Comparison of ENCODE assay signal across 21 cellular contexts in the genomic region with DNA sequence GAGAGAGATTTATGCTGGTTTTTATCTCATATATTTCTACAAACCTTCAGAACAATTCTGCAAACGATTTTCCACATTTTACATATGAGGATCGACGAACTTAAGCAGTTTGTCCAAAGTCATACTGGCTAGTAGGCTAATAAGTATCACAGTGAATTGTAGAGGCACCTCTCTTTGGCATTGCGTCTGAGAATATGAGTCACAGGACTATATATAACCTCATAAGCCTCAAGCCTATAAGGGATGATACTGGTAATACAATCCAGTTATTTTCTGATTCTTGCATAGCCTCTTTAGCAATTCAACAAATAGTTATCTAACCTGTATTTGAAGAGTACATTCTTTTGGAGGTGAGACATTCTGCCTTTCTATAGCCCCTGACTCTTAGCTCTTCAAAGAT.
"Had no signal": no experiment of that assay in that cellular context is flagged by ENCODE, and none has a peak within 500 bp of the region (broad histone marks: within the 10 kb centered on the region; RNA-seq: fewer than 3 reads in every experiment).

No MANE protein-coding gene starts in this region.

- H3K4me1 ChIP-seq: foreskin keratinocyte, thyroid gland, upper lobe of right lung had no signal

- H3K4me3 ChIP-seq: skin epidermis, thyroid gland, upper lobe of right lung had no signal

- H3K4me3 Mint-ChIP-seq: activated B cell treated with CpG ODN at 0.5 μM for 24 hours; activated naive CD8-positive, alpha-beta T cell treated with anti-CD3 and anti-CD28 coated beads for 36 hours; activated T-cell treated with anti-CD3 and anti-CD28 coated beads, Interleukin-2, amount 50 U/mL, for 4 hours; memory B cell; nephron progenitor cell; stimulated activated naive CD8-positive, alpha-beta T cell treated with anti-CD3 and anti-CD28 coated beads, Interleukin-15, Interleukin-2, amounts not matched to agents 100 ng/mL and 50 ng/mL, for 24 hours had no signal

- H3K27ac Mint-ChIP-seq: activated B cell treated with CpG ODN at 0.5 μM for 24 hours; activated naive CD8-positive, alpha-beta T cell treated with anti-CD3 and anti-CD28 coated beads for 36 hours; memory B cell; nephron progenitor cell; stimulated activated naive CD8-positive, alpha-beta T cell treated with anti-CD3 and anti-CD28 coated beads, Interleukin-15, Interleukin-2, amounts not matched to agents 100 ng/mL and 50 ng/mL, for 24 hours had no signal

- ATAC-seq: activated T-cell treated with anti-CD3 and anti-CD28 coated beads, Interleukin-2, amount 50 U/mL, for 4 hours; foreskin keratinocyte; upper lobe of right lung had no signal

- DNase-seq: activated B cell treated with CpG ODN at 0.5 μM for 24 hours; activated CD4-positive, alpha-beta T cell treated with anti-CD3 and anti-CD28 coated beads for 4 hours; activated CD4-positive, alpha-beta T cell treated with anti-CD3 and anti-CD28 coated beads, Interleukin-2, amount 50 U/mL, for 48 hours; activated CD8-positive, alpha-beta memory T cell treated with anti-CD3 and anti-CD28 coated beads, Interleukin-2, amount 50 U/mL, for 48 hours; activated naive CD4-positive, alpha-beta T cell treated with Interleukin-2 at 50 U/mL for 16 hours; activated naive CD8-positive, alpha-beta T cell treated with anti-CD3 and anti-CD28 coated beads for 36 hours; activated T-cell treated with anti-CD3 and anti-CD28 coated beads, Interleukin-2, amount 50 U/mL, for 4 hours; amygdala; hippocampal formation; nephron progenitor cell; retina; stimulated activated CD4-positive, alpha-beta T cell treated with anti-CD3 and anti-CD28 coated beads, Interleukin-1b, Interleukin-23, amount 100 ng/mL, for 48 hours; substantia nigra; T-helper 1 cell; T1000; thyroid gland; upper lobe of right lung had no signal

- H3K36me3 Mint-ChIP-seq: activated naive CD8-positive, alpha-beta T cell treated with anti-CD3 and anti-CD28 coated beads for 36 hours; memory B cell had no signal

- H3K9me3 ChIP-seq: thyroid gland, upper lobe of right lung had no signal

- H3K27me3 ChIP-seq: foreskin keratinocyte, thyroid gland, upper lobe of right lung had no signal

- H3K27me3 Mint-ChIP-seq: activated B cell treated with CpG ODN at 0.5 μM for 24 hours; activated naive CD8-positive, alpha-beta T cell treated with anti-CD3 and anti-CD28 coated beads for 36 hours; memory B cell; stimulated activated naive CD8-positive, alpha-beta T cell treated with anti-CD3 and anti-CD28 coated beads, Interleukin-15, Interleukin-2, amounts not matched to agents 100 ng/mL and 50 ng/mL, for 24 hours had no signal

- H3K36me3 ChIP-seq: thyroid gland, upper lobe of right lung had no signal

- H3K4me1 Mint-ChIP-seq: activated B cell treated with CpG ODN at 0.5 μM for 24 hours; activated naive CD8-positive, alpha-beta T cell treated with anti-CD3 and anti-CD28 coated beads for 36 hours; memory B cell; nephron progenitor cell had no signal

- H3K27ac ChIP-seq: foreskin keratinocyte, skin epidermis, thyroid gland, upper lobe of right lung had no signal
